8 cellular contexts compared by ENCODE assay signal in genomic region chr7:106041140-106041717, GRCh38.
A peak's percentile ranks its signal among the peaks of the same experiment; 100 is the strongest.
DNase-seq lines count a peak whose midpoint lies in the region; FAIRE-seq and TF ChIP-seq lines count a peak whose summit lies in the region.

No MANE protein-coding gene starts in this region.

- H2AFZ ChIP-seq in OCI-LY1 (ENCODE audit: low read length) (no peak overlapping the region), astrocyte (ENCODE audit: low read depth, low read length) (no peak overlapping the region)

- FAIRE-seq in H54 (lab: Jason Lieb, UNC) = no peak
- FAIRE-seq in astrocyte (lab: Jason Lieb, UNC) = no peak

- H3K4me1 ChIP-seq in OCI-LY1 (ENCODE audit: insufficient read depth, low read length, severe bottlenecking) (peaks cover 11% of the 10 kb centered on the region), astrocyte (ENCODE audit: insufficient read depth, low read length) (peaks cover 4% of the 10 kb centered on the region), testis (peaks cover 18% of the 10 kb centered on the region)

- H3K36me3 ChIP-seq in OCI-LY1 (ENCODE audit: insufficient read depth, low read length) = no peaks in the 10 kb centered on the region
- no peaks in the 10 kb centered on the region for H3K36me3 ChIP-seq in astrocyte (ENCODE audit: insufficient read depth, low read length)
- no peaks in the 10 kb centered on the region for H3K36me3 ChIP-seq in testis (ENCODE audit: low read depth, missing control alignments)

- H3K4me3 Mint-ChIP-seq in astrocyte (ENCODE audit: unreplicated experiment) = no peak overlapping the region

- H3K4me2 ChIP-seq in OCI-LY1 (ENCODE audit: low read length) (no peak overlapping the region), astrocyte (ENCODE audit: low read length) (no peak overlapping the region)

- H3K9me3 Mint-ChIP-seq in astrocyte (ENCODE audit: unreplicated experiment) = no peaks in the 10 kb centered on the region

- TF ChIP-seq POLR2A in H54 (IDR thresholded peaks at IDR 0.05; ENCODE audit: low read depth, low read length) (no peak), testis (IDR thresholded peaks at IDR 0.05) (no peak)

- no peaks in the 10 kb centered on the region for H4K20me1 ChIP-seq in OCI-LY1 (ENCODE audit: insufficient read depth, low read length)
- no peaks in the 10 kb centered on the region for H4K20me1 ChIP-seq in astrocyte (ENCODE audit: insufficient read depth, low read length)

- TF ChIP-seq CTCF in OCI-LY1 (IDR thresholded peaks at IDR 0.05; ENCODE audit: low read length) = peak; percentile 96
- TF ChIP-seq CTCF in astrocyte (IDR thresholded peaks at IDR 0.05; ENCODE audit: insufficient read depth, low read depth, low read length) = peak; percentile 70
- peak; percentile 34 to 55 (median 43) for TF ChIP-seq CTCF in testis (IDR thresholded peaks at IDR 0.05)

- H3K79me2 ChIP-seq in OCI-LY1 (ENCODE audit: insufficient read depth, low read length) (no peaks in the 10 kb centered on the region), astrocyte (ENCODE audit: insufficient read depth, low read length) (no peaks in the 10 kb centered on the region)

- H3K36me3 Mint-ChIP-seq in astrocyte (ENCODE audit: low read depth, unreplicated experiment) = no peaks in the 10 kb centered on the region

- peaks cover 40% of the 10 kb centered on the region for H3K27me3 Mint-ChIP-seq in astrocyte (ENCODE audit: low read depth, unreplicated experiment)

- no peaks in the 10 kb centered on the region for H3K4me1 Mint-ChIP-seq in astrocyte (ENCODE audit: low read depth, unreplicated experiment)

- no peak overlapping the region for H3K4me3 ChIP-seq in OCI-LY1 (ENCODE audit: low read depth, low read length, poor library complexity, severe bottlenecking)
- H3K4me3 ChIP-seq in astrocyte (ENCODE audit: insufficient read depth, low read depth, low read length) = no peak overlapping the region
- no peak overlapping the region for H3K4me3 ChIP-seq in testis

- intact Hi-C loops in testis (cut with DNase I; ENCODE audit: low total_unique reads) = loop anchor here (5.0 to 10.0 kb wide), 2 partner anchors 276 to 394 kb away; no protein-coding TSS in a partner anchor

- H3K9me3 ChIP-seq in OCI-LY1 (ENCODE audit: low read length) = no peaks in the 10 kb centered on the region
- H3K9me3 ChIP-seq in astrocyte (ENCODE audit: insufficient read depth, low read depth, low read length) = no peaks in the 10 kb centered on the region
- no peaks in the 10 kb centered on the region for H3K9me3 ChIP-seq in testis

- no peaks in the 10 kb centered on the region for H3F3A ChIP-seq in OCI-LY1 (ENCODE audit: insufficient read depth, low read length)

- H3K27ac ChIP-seq in OCI-LY1 (ENCODE audit: low read depth, low read length, poor library complexity, severe bottlenecking) (no peak overlapping the region), astrocyte (ENCODE audit: low read depth, low read length) (no peak overlapping the region), testis (no peak overlapping the region)

- H3K9ac ChIP-seq in OCI-LY1 (ENCODE audit: low read length) = no peak overlapping the region
- no peak overlapping the region for H3K9ac ChIP-seq in astrocyte (ENCODE audit: low read length)

- 71 to 78% methylated on average over 6 of the region's 6 CpGs for WGBS in testis, 2 donors

- H3K9me2 ChIP-seq in OCI-LY1 (ENCODE audit: low read depth, low read length) = no peaks in the 10 kb centered on the region

- DNase-seq in NCI-H1417 (lab: John Stamatoyannopoulos, UW) = peak; percentile 25 to 60 (median 51)
- DNase-seq in NCI-H1417 treated with DMSO at 0.1 percent for 48 hours (lab: John Stamatoyannopoulos, UW) = no peak
- peak; percentile 62 for DNase-seq in H54 (ENCODE audit: insufficient read length, low spot score)
- no peak for DNase-seq in astrocyte (ENCODE audit: low read depth)
- peak; percentile 73 for DNase-seq in left kidney (ENCODE audit: low read depth, low spot score)
- DNase-seq in testis = peak; percentile 30
- no peak for DNase-seq in NCI-H187 treated with DMSO at 0.1 percent for 48 hours (lab: John Stamatoyannopoulos, UW)

- no peak overlapping the region for H3K27ac Mint-ChIP-seq in astrocyte (ENCODE audit: unreplicated experiment)

- H3K27me3 ChIP-seq in OCI-LY1 (ENCODE audit: insufficient read depth, low read length) (no peaks in the 10 kb centered on the region), astrocyte (ENCODE audit: insufficient read depth, low read length) (peaks cover 29% of the 10 kb centered on the region), testis (no peaks in the 10 kb centered on the region)

Comparison
In these comparisons a context has a peak if more than half of its experiments do, and no peak if none do; other contexts are left out.
1. DNase-seq: peak in NCI-H1417 (3 of 3), H54 (single experiment), left kidney (single experiment) and testis (single experiment); none in NCI-H1417 treated with DMSO at 0.1 percent for 48 hours (single experiment), astrocyte (single experiment) and NCI-H187 treated with DMSO at 0.1 percent for 48 hours (single experiment).
2. CTCF ChIP-seq: peak in every context shown above with its lines; median percentile 96 in OCI-LY1; 70 in astrocyte; 43 in testis.